ENCODE assay signal across 19 cellular contexts in the genomic region with DNA sequence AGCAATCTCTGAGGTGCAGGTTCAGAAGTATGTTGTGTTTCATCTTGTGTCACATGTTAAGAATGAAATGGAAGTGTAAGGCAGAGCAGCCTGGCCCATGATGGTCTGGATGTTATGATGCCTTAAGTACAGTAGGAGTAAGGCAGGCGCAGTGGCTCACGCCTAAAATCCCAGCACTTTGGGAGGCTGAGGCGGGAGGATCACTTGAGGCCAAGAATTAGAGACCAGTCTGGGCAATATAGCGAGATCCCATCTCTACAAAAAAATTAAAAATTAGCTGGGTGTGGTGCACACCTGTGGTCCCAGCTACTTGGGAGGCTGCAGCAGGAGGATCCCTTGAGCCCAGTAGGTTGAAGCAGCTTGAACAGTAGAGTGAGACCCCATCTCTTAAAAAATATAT.
DNase-seq lines count a peak whose midpoint lies in the region; ATAC-seq and TF ChIP-seq lines count a peak whose summit lies in the region.
"Had no signal": no experiment of that assay in that cellular context is flagged by ENCODE, and none has a peak within 500 bp of the region (broad histone marks: within the 10 kb centered on the region; RNA-seq: fewer than 3 reads in every experiment).

No MANE protein-coding gene starts in this region.

- no peak overlapping the region for H3K4me3 ChIP-seq in left ventricle myocardium inferior
- H3K4me3 ChIP-seq: BLaER1, GM23248 had no signal

- no peak overlapping the region for H3K27ac Mint-ChIP-seq in WTC11
- H3K27ac Mint-ChIP-seq in stimulated activated effector memory CD8-positive, alpha-beta T cell treated with anti-CD3 and anti-CD28 coated beads, Interleukin-12 subunit alpha, Interleukin-12 subunit beta, amount 100 ng/mL, for 72 hours, result peak overlapping the region; percentile 3
- H3K27ac Mint-ChIP-seq: B cell; CD4-positive, CD25-positive, alpha-beta regulatory T cell; CD8-positive, alpha-beta T cell; H9; HFFc6 had no signal

- no peak overlapping the region for H3K4me3 Mint-ChIP-seq in WTC11
- H3K4me3 Mint-ChIP-seq in stimulated activated effector memory CD8-positive, alpha-beta T cell treated with anti-CD3 and anti-CD28 coated beads, Interleukin-12 subunit alpha, Interleukin-12 subunit beta, amount 100 ng/mL, for 72 hours, result no peak overlapping the region
- H3K4me3 Mint-ChIP-seq: B cell; CD4-positive, CD25-positive, alpha-beta regulatory T cell; CD8-positive, alpha-beta T cell; H9; HFFc6 had no signal

- H3K4me1 ChIP-seq in left ventricle myocardium inferior, result peaks cover 64% of the 10 kb centered on the region
- H3K4me1 ChIP-seq: BLaER1, Caco-2 had no signal

- TF ChIP-seq CTCF in left ventricle myocardium inferior (IDR thresholded peaks at IDR 0.05; ENCODE audit: borderline replicate concordance), result no peak
- TF ChIP-seq CTCF in WTC11 (IDR thresholded peaks at IDR 0.05), result no peak

- POLR2A ChIA-PET in WTC11 (lab: Charles Lee), result no interaction called here

- intact Hi-C loops in left ventricle myocardium inferior (cut with micrococcal nuclease), result no loop called here
- intact Hi-C loops in cardiac septum (cut with DNase I), result no loop called here

- H3K27me3 ChIP-seq in left ventricle myocardium inferior (ENCODE audit: low read depth), result no peaks in the 10 kb centered on the region
- H3K27me3 ChIP-seq: BLaER1 had no signal

- no peaks in the 10 kb centered on the region for H3K27me3 Mint-ChIP-seq in WTC11 (ENCODE audit: low read depth)

- ATAC-seq in WTC11 (no peak), GM19455 (IDR thresholded peaks at IDR 0.05; ENCODE audit: unreplicated experiment) (no peak)
- ATAC-seq in stimulated activated effector memory CD8-positive, alpha-beta T cell treated with anti-CD3 and anti-CD28 coated beads, Interleukin-12 subunit alpha, Interleukin-12 subunit beta, amount 100 ng/mL, for 72 hours, result no peak
- ATAC-seq: CD8-positive, alpha-beta T cell; HCT116 had no signal

- H3K36me3 ChIP-seq in left ventricle myocardium inferior, result no peaks in the 10 kb centered on the region
- H3K36me3 ChIP-seq: BLaER1 had no signal

- H3K9me3 Mint-ChIP-seq in WTC11, result no peaks in the 10 kb centered on the region
- H3K9me3 Mint-ChIP-seq in stimulated activated effector memory CD8-positive, alpha-beta T cell treated with anti-CD3 and anti-CD28 coated beads, Interleukin-12 subunit alpha, Interleukin-12 subunit beta, amount 100 ng/mL, for 72 hours, result no peaks in the 10 kb centered on the region
- H3K9me3 Mint-ChIP-seq: CD4-positive, CD25-positive, alpha-beta regulatory T cell; CD8-positive, alpha-beta T cell; H9; HFFc6 had no signal

- DNase-seq in left ventricle myocardium inferior, result no peak
- DNase-seq in cardiac septum (ENCODE audit: low spot score), result no peak
- DNase-seq in WTC11 (ENCODE audit: low spot score), result no peak
- DNase-seq in stimulated activated effector memory CD8-positive, alpha-beta T cell treated with anti-CD3 and anti-CD28 coated beads, Interleukin-12 subunit alpha, Interleukin-12 subunit beta, amount 100 ng/mL, for 72 hours (ENCODE audit: low spot score in 2 of 2), result no peak
- no peak for DNase-seq in MV-4-11 (lab: John Stamatoyannopoulos, UW)
- DNase-seq: Caco-2; CD4-positive, CD25-positive, alpha-beta regulatory T cell; CD8-positive, alpha-beta T cell; DMS153; DND-41; GM23248; H9; HFFc6 had no signal

- H3K9me3 ChIP-seq in left ventricle myocardium inferior (replicated peaks), result no peaks in the 10 kb centered on the region
- H3K9me3 ChIP-seq: BLaER1, Caco-2 had no signal

- peaks cover 70% of the 10 kb centered on the region for H3K4me1 Mint-ChIP-seq in WTC11
- peaks cover 7% of the 10 kb centered on the region for H3K4me1 Mint-ChIP-seq in stimulated activated effector memory CD8-positive, alpha-beta T cell treated with anti-CD3 and anti-CD28 coated beads, Interleukin-12 subunit alpha, Interleukin-12 subunit beta, amount 100 ng/mL, for 72 hours

- peak overlapping the region; percentile 45 for H3K27ac ChIP-seq in left ventricle myocardium inferior (replicated peaks)
- H3K27ac ChIP-seq: 22Rv1, BLaER1, C4-2B, GM23248 had no signal

- no peaks in the 10 kb centered on the region for H3K36me3 Mint-ChIP-seq in WTC11
- H3K36me3 Mint-ChIP-seq in stimulated activated effector memory CD8-positive, alpha-beta T cell treated with anti-CD3 and anti-CD28 coated beads, Interleukin-12 subunit alpha, Interleukin-12 subunit beta, amount 100 ng/mL, for 72 hours, result no peaks in the 10 kb centered on the region
- H3K36me3 Mint-ChIP-seq: CD4-positive, CD25-positive, alpha-beta regulatory T cell; CD8-positive, alpha-beta T cell had no signal

- CTCF ChIA-PET in WTC11 (lab: Charles Lee), result no interaction called here

TF ChIP-seq in WTC11, 78 proteins besides CTCF, POLR2A, EP300 and RAD21:
- TF ChIP-seq ZNF121 (CRISPR knock-in tag; IDR thresholded peaks at IDR 0.05), result peak; percentile 83
- TF ChIP-seq, protein P1, sequence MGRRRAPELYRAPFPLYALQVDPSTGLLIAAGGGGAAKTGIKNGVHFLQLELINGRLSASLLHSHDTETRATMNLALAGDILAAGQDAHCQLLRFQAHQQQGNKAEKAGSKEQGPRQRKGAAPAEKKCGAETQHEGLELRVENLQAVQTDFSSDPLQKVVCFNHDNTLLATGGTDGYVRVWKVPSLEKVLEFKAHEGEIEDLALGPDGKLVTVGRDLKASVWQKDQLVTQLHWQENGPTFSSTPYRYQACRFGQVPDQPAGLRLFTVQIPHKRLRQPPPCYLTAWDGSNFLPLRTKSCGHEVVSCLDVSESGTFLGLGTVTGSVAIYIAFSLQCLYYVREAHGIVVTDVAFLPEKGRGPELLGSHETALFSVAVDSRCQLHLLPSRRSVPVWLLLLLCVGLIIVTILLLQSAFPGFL (CRISPR knock-in tag; IDR thresholded peaks at IDR 0.05; ENCODE audit: borderline replicate concordance), result no peak
- no peak for TF ChIP-seq ZNF671 (CRISPR knock-in tag; IDR thresholded peaks at IDR 0.05)
